Comparison of ENCODE assay signal across 24 cellular contexts in the genomic region with DNA sequence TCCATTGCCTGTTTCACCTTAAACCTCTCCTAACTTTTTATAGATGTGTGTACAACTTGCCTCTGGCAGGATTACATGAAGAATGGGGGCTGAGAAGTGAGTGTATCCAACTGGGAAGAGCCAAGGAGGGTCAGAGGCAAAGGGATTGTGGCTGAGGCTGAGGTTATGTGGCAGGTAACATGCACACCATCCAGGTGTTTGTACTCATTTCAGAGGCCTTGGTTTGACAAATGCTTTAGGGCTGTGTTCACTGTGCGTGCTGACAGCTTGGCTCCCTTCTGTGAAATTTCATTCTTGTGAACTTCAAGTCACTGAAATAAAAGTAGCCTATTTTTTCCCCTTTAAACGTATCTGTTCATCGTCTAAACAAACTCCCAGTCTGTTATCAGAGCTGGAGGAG.
"Had no signal": no experiment of that assay in that cellular context is flagged by ENCODE, and none has a peak within 500 bp of the region (broad histone marks: within the 10 kb centered on the region; RNA-seq: fewer than 3 reads in every experiment).

No MANE protein-coding gene starts in this region.

- H3K4me3 ChIP-seq: colonic mucosa, lower lobe of right lung, psoas muscle, right lobe of liver, spleen, tibial nerve had no signal

- H3K4me1 ChIP-seq: colonic mucosa had no signal

- H3K27me3 Mint-ChIP-seq: activated B cell treated with CpG ODN at 0.5 μM for 24 hours; activated CD4-positive, alpha-beta memory T cell treated with anti-CD3 and anti-CD28 coated beads, Interleukin-2, amount 10 ng/mL, durations not matched to agents 7 days and 5 days; activated CD8-positive, alpha-beta memory T cell treated with anti-CD3 and anti-CD28 coated beads, Interleukin-2, amount 10 ng/mL, durations not matched to agents 7 days and 5 days; activated naive CD8-positive, alpha-beta T cell treated with anti-CD3 and anti-CD28 coated beads, Interleukin-2, amount 10 ng/mL, durations not matched to agents 7 days and 5 days; activated T-helper 17 cell treated with anti-CD3 and anti-CD28 coated beads, Interleukin-2, amount 50 U/mL, for 72 hours; brain; central memory CD8-positive, alpha-beta T cell; natural killer cell treated with Interleukin-12 subunit alpha and Interleukin-12 subunit beta and Interleukin-15 and Interleukin-18, amount 100 ng/mL, for 72 hours; stimulated activated naive B cell treated with anti-CD40 and anti-IgM and Interleukin-4, amounts not matched to agents 10 μg/mL and 1 μg/mL and 100 μg/mL, for 72 hours had no signal

- H3K36me3 ChIP-seq: colonic mucosa, lower lobe of right lung, right lobe of liver, spleen, tibial nerve had no signal

- DNase-seq: activated B cell treated with CpG ODN at 0.5 μM for 24 hours; activated CD4-positive, alpha-beta memory T cell treated with anti-CD3 and anti-CD28 coated beads, Interleukin-2, amount 10 ng/mL, durations not matched to agents 7 days and 5 days; activated CD4-positive, alpha-beta T cell treated with anti-CD3 and anti-CD28 coated beads for 4 hours; activated CD8-positive, alpha-beta memory T cell treated with anti-CD3 and anti-CD28 coated beads, Interleukin-2, amount 10 ng/mL, durations not matched to agents 7 days and 5 days; activated naive CD4-positive, alpha-beta T cell treated with Interleukin-2 at 50 U/mL for 16 hours; activated naive CD8-positive, alpha-beta T cell treated with anti-CD3 and anti-CD28 coated beads, Interleukin-2, amount 10 ng/mL, durations not matched to agents 7 days and 5 days; activated T-cell treated with anti-CD3 and anti-CD28 coated beads, Interleukin-2, amount 50 U/mL, for 1 hour; amygdala; colonic mucosa; erythroblast; left cardiac atrium; lower lobe of right lung; psoas muscle; right lobe of liver; SHP77 treated with DMSO at 0.1 percent for 48 hours; SK-N-SH; spleen; stimulated activated naive B cell treated with anti-CD40 and anti-IgM and Interleukin-4, amounts not matched to agents 10 μg/mL and 1 μg/mL and 100 μg/mL, for 72 hours had no signal

- H3K27ac Mint-ChIP-seq: activated B cell treated with CpG ODN at 0.5 μM for 24 hours; activated CD4-positive, alpha-beta memory T cell treated with anti-CD3 and anti-CD28 coated beads, Interleukin-2, amount 10 ng/mL, durations not matched to agents 7 days and 5 days; activated CD8-positive, alpha-beta memory T cell treated with anti-CD3 and anti-CD28 coated beads, Interleukin-2, amount 10 ng/mL, durations not matched to agents 7 days and 5 days; activated naive CD8-positive, alpha-beta T cell treated with anti-CD3 and anti-CD28 coated beads, Interleukin-2, amount 10 ng/mL, durations not matched to agents 7 days and 5 days; activated T-helper 17 cell treated with anti-CD3 and anti-CD28 coated beads, Interleukin-2, amount 50 U/mL, for 72 hours; brain; natural killer cell treated with Interleukin-12 subunit alpha and Interleukin-12 subunit beta and Interleukin-15 and Interleukin-18, amount 100 ng/mL, for 72 hours; stimulated activated naive B cell treated with anti-CD40 and anti-IgM and Interleukin-4, amounts not matched to agents 10 μg/mL and 1 μg/mL and 100 μg/mL, for 72 hours had no signal

- H3K27ac ChIP-seq: colonic mucosa, lower lobe of right lung, psoas muscle, right lobe of liver, spleen, tibial nerve had no signal

- ATAC-seq: activated CD8-positive, alpha-beta memory T cell treated with anti-CD3 and anti-CD28 coated beads, Interleukin-2, amount 10 ng/mL, durations not matched to agents 7 days and 5 days; activated T-helper 17 cell treated with anti-CD3 and anti-CD28 coated beads, Interleukin-2, amount 50 U/mL, for 72 hours; lower lobe of right lung; natural killer cell treated with Interleukin-12 subunit alpha and Interleukin-12 subunit beta and Interleukin-15 and Interleukin-18, amount 100 ng/mL, for 72 hours; right lobe of liver; stimulated activated naive B cell treated with anti-CD40 and anti-IgM and Interleukin-4, amounts not matched to agents 10 μg/mL and 1 μg/mL and 100 μg/mL, for 72 hours had no signal

- FAIRE-seq: endometrium had no signal

- H3K9me3 Mint-ChIP-seq: activated B cell treated with CpG ODN at 0.5 μM for 24 hours; activated CD4-positive, alpha-beta memory T cell treated with anti-CD3 and anti-CD28 coated beads, Interleukin-2, amount 10 ng/mL, durations not matched to agents 7 days and 5 days; activated naive CD8-positive, alpha-beta T cell treated with anti-CD3 and anti-CD28 coated beads, Interleukin-2, amount 10 ng/mL, durations not matched to agents 7 days and 5 days; activated T-helper 17 cell treated with anti-CD3 and anti-CD28 coated beads, Interleukin-2, amount 50 U/mL, for 72 hours; brain; central memory CD8-positive, alpha-beta T cell; natural killer cell treated with Interleukin-12 subunit alpha and Interleukin-12 subunit beta and Interleukin-15 and Interleukin-18, amount 100 ng/mL, for 72 hours; stimulated activated naive B cell treated with anti-CD40 and anti-IgM and Interleukin-4, amounts not matched to agents 10 μg/mL and 1 μg/mL and 100 μg/mL, for 72 hours had no signal

- H3K27me3 ChIP-seq: colonic mucosa, right lobe of liver, spleen, tibial nerve had no signal

- H3K9me3 ChIP-seq: colonic mucosa, lower lobe of right lung, psoas muscle, right lobe of liver, SK-N-SH, spleen, tibial nerve had no signal

- H3K4me3 Mint-ChIP-seq: activated B cell treated with CpG ODN at 0.5 μM for 24 hours; activated CD4-positive, alpha-beta memory T cell treated with anti-CD3 and anti-CD28 coated beads, Interleukin-2, amount 10 ng/mL, durations not matched to agents 7 days and 5 days; activated CD8-positive, alpha-beta memory T cell treated with anti-CD3 and anti-CD28 coated beads, Interleukin-2, amount 10 ng/mL, durations not matched to agents 7 days and 5 days; activated naive CD8-positive, alpha-beta T cell treated with anti-CD3 and anti-CD28 coated beads, Interleukin-2, amount 10 ng/mL, durations not matched to agents 7 days and 5 days; activated T-helper 17 cell treated with anti-CD3 and anti-CD28 coated beads, Interleukin-2, amount 50 U/mL, for 72 hours; brain; central memory CD8-positive, alpha-beta T cell; natural killer cell treated with Interleukin-12 subunit alpha and Interleukin-12 subunit beta and Interleukin-15 and Interleukin-18, amount 100 ng/mL, for 72 hours; stimulated activated naive B cell treated with anti-CD40 and anti-IgM and Interleukin-4, amounts not matched to agents 10 μg/mL and 1 μg/mL and 100 μg/mL, for 72 hours had no signal

- H3K36me3 Mint-ChIP-seq: brain; natural killer cell treated with Interleukin-12 subunit alpha and Interleukin-12 subunit beta and Interleukin-15 and Interleukin-18, amount 100 ng/mL, for 72 hours had no signal
